Comparison of ENCODE assay signal across 1 cellular context in genomic region chr3:50212502-50212901, GRCh38.
TF ChIP-seq lines count a peak whose summit lies in the region.

No MANE protein-coding gene starts in this region.

TF ChIP-seq in GM23338, 12 proteins besides CTCF, POLR2A, EP300 and RAD21 (continued from another document):
- TF ChIP-seq ZNF462 (CRISPR knock-in tag; IDR thresholded peaks at IDR 0.05) (no peak), ETS1 (IDR thresholded peaks at IDR 0.05) (no peak), EZH2 (IDR thresholded peaks at IDR 0.05; ENCODE audit: low read depth, unreplicated experiment) (no peak)
